28 cellular contexts compared by ENCODE assay signal in genomic region chr12:101015021-101015420, GRCh38.
"Had no signal": no experiment of that assay in that cellular context is flagged by ENCODE, and none has a peak within 500 bp of the region (broad histone marks: within the 10 kb centered on the region; RNA-seq: fewer than 3 reads in every experiment).

No MANE protein-coding gene starts in this region.

- H3K27ac ChIP-seq: colonic mucosa, coronary artery, dorsolateral prefrontal cortex, epithelial cell of prostate, esophagus muscularis mucosa, esophagus squamous epithelium, foreskin keratinocyte, gastrocnemius medialis, gastroesophageal sphincter, heart left ventricle, heart right ventricle had no signal

- ATAC-seq: effector memory CD8-positive, alpha-beta T cell; esophagus mucosa; foreskin keratinocyte; gastrocnemius medialis; gastroesophageal sphincter; heart left ventricle; heart right ventricle had no signal

- FAIRE-seq: colon, endometrium, endothelial cell of umbilical vein, frontal cortex had no signal

- H3K4me3 ChIP-seq: colonic mucosa, coronary artery, dorsolateral prefrontal cortex, esophagus muscularis mucosa, esophagus squamous epithelium, gastrocnemius medialis, gastroesophageal sphincter, heart left ventricle, heart right ventricle had no signal

- H3K36me3 ChIP-seq: colonic mucosa, esophagus muscularis mucosa, esophagus squamous epithelium, gastrocnemius medialis, gastroesophageal sphincter, heart left ventricle, heart right ventricle had no signal

- H3K9me3 ChIP-seq: colonic mucosa, gastrocnemius medialis had no signal

- DNase-seq: colonic mucosa; cortex of kidney; dermis blood vessel endothelial cell; dorsolateral prefrontal cortex; effector CD4-positive, alpha-beta T cell; effector CD8-positive, alpha-beta T cell; effector memory CD4-positive, alpha-beta T cell; effector memory CD8-positive, alpha-beta T cell; endodermal cell; erythroblast; esophagus squamous epithelium; foreskin fibroblast; foreskin keratinocyte; foreskin melanocyte; gastrocnemius medialis; glutamatergic neuron; head of caudate nucleus; heart left ventricle; heart right ventricle had no signal

- H3K27me3 ChIP-seq: colonic mucosa, dorsolateral prefrontal cortex, esophagus muscularis mucosa, esophagus squamous epithelium, foreskin keratinocyte, gastrocnemius medialis, gastroesophageal sphincter, heart left ventricle, heart right ventricle had no signal

- H3K4me1 ChIP-seq: colonic mucosa, esophagus muscularis mucosa, esophagus squamous epithelium, gastrocnemius medialis, gastroesophageal sphincter, heart left ventricle, heart right ventricle had no signal
